In genomic region chr5:93579561-93580386, GRCh38 we compare ENCODE assay signal across 8 cellular contexts. TPM values are rescaled to one million over a fixed set of nuclear protein-coding genes. Genes with fewer than 3 reads are reported as not detected.
A peak's percentile ranks its signal among the peaks of the same experiment; 100 is the strongest.
DNase-seq lines count a peak whose midpoint lies in the region; ATAC-seq, FAIRE-seq and TF ChIP-seq lines count a peak whose summit lies in the region.

No MANE protein-coding gene starts in this region.

- H3K36me3 ChIP-seq in CD4-positive, CD25-positive, alpha-beta regulatory T cell (ENCODE audit: control insufficient read depth, insufficient read depth, low read length): no peaks in the 10 kb centered on the region
- H3K36me3 ChIP-seq in right atrium auricular region: no peaks in the 10 kb centered on the region
- H3K36me3 ChIP-seq in gastrocnemius medialis: no peaks in the 10 kb centered on the region

- H3K27me3 Mint-ChIP-seq in CD4-positive, CD25-positive, alpha-beta regulatory T cell: peaks cover 57% of the 10 kb centered on the region
- H3K27me3 Mint-ChIP-seq in activated naive CD8-positive, alpha-beta T cell: peaks cover 41% of the 10 kb centered on the region

- ATAC-seq in CD4-positive, CD25-positive, alpha-beta regulatory T cell (ENCODE audit: low read depth in 2 of 2): no peak
- peak in 1 of 2 donors; percentile 25 for ATAC-seq in gastrocnemius medialis
- ATAC-seq in HG02798 (IDR thresholded peaks at IDR 0.05; ENCODE audit: poor library complexity, unreplicated experiment): no peak
- no peak for ATAC-seq in GM21367 (IDR thresholded peaks at IDR 0.05; ENCODE audit: unreplicated experiment)

- H3K9me3 ChIP-seq in CD4-positive, CD25-positive, alpha-beta regulatory T cell (ENCODE audit: control insufficient read depth in 2 of 2, low read length in 2 of 2): no peaks in the 10 kb centered on the region
- no peaks in the 10 kb centered on the region for H3K9me3 ChIP-seq in right atrium auricular region
- no peaks in the 10 kb centered on the region for H3K9me3 ChIP-seq in gastrocnemius medialis

- no peak for DNase-seq in CD4-positive, CD25-positive, alpha-beta regulatory T cell
- no peak for DNase-seq in HL-60 (ENCODE audit: low read depth in 1 of 2, low spot score in 1 of 2)
- no peak for DNase-seq in right atrium auricular region (ENCODE audit: low spot score)
- no peak for DNase-seq in gastrocnemius medialis
- no peak for DNase-seq in urothelium cell line (ENCODE audit: low spot score)

- H3K27ac Mint-ChIP-seq in CD4-positive, CD25-positive, alpha-beta regulatory T cell: no peak overlapping the region
- H3K27ac Mint-ChIP-seq in activated naive CD8-positive, alpha-beta T cell: no peak overlapping the region

- no peak for TF ChIP-seq CTCF in HL-60 (IDR thresholded peaks at IDR 0.05; ENCODE audit: insufficient read depth, low read length)
- no peak for TF ChIP-seq CTCF in right atrium auricular region (IDR thresholded peaks at IDR 0.05)
- TF ChIP-seq CTCF in gastrocnemius medialis (IDR thresholded peaks at IDR 0.05 in 4 of 5, conservative IDR thresholded peaks at IDR 0.05 in 1 of 5): no peak

- no peak for FAIRE-seq in urothelium cell line (lab: Jason Lieb, UNC)

- in situ Hi-C loops in gastrocnemius medialis (cut with MboI; ENCODE audit: low sequenced_read_pairs in 4 of 4): loop anchor here in 2 of 4 donors (10.0 to 25.0 kb wide), 3 partner anchors 208 to 335 kb away; no protein-coding TSS in a partner anchor

- peaks cover 47% of the 10 kb centered on the region for H3K4me1 ChIP-seq in CD4-positive, CD25-positive, alpha-beta regulatory T cell (ENCODE audit: control insufficient read depth, insufficient read depth, low read length, poor library complexity, severe bottlenecking)
- H3K4me1 ChIP-seq in right atrium auricular region (peaks cover 0 to 30% of the 10 kb centered on the region in 2 donors), gastrocnemius medialis (peaks cover 26 to 37% of the 10 kb centered on the region in 2 donors)

- peak overlapping the region in 2 of 4 donors; percentile 83 to 94 for H3K4me3 Mint-ChIP-seq in CD4-positive, CD25-positive, alpha-beta regulatory T cell
- peak overlapping the region; percentile 89 for H3K4me3 Mint-ChIP-seq in activated naive CD8-positive, alpha-beta T cell

- H3K4me1 Mint-ChIP-seq in CD4-positive, CD25-positive, alpha-beta regulatory T cell: peaks cover 5 to 19% (median 9%) of the 10 kb centered on the region in 4 donors
- H3K4me1 Mint-ChIP-seq in activated naive CD8-positive, alpha-beta T cell (ENCODE audit: low read depth): peaks cover 28% of the 10 kb centered on the region

- H3K27me3 ChIP-seq in CD4-positive, CD25-positive, alpha-beta regulatory T cell (ENCODE audit: control insufficient read depth, insufficient read depth, low read length): peaks cover 58% of the 10 kb centered on the region
- peaks cover 10% of the 10 kb centered on the region for H3K27me3 ChIP-seq in HL-60 (ENCODE audit: insufficient read depth, poor library complexity, severe bottlenecking)
- H3K27me3 ChIP-seq in right atrium auricular region: no peaks in the 10 kb centered on the region
- peaks cover 74 to 88% (median 80%) of the 10 kb centered on the region in 3 donors for H3K27me3 ChIP-seq in gastrocnemius medialis

- H3K27ac ChIP-seq in CD4-positive, CD25-positive, alpha-beta regulatory T cell (ENCODE audit: insufficient read depth, low read length, poor library complexity, severe bottlenecking): no peak overlapping the region
- H3K27ac ChIP-seq in HL-60 (replicated peaks) (no peak overlapping the region), right atrium auricular region (peak overlapping the region; percentile 76 to 85), gastrocnemius medialis (no peak overlapping the region)

- peaks cover 0 to 2% (median 0%) of the 10 kb centered on the region in 7 donors for H3K9me3 Mint-ChIP-seq in CD4-positive, CD25-positive, alpha-beta regulatory T cell
- H3K9me3 Mint-ChIP-seq in activated naive CD8-positive, alpha-beta T cell (ENCODE audit: low read depth): no peaks in the 10 kb centered on the region

- no peak for TF ChIP-seq POLR2A in gastrocnemius medialis (IDR thresholded peaks at IDR 0.05)

- peaks cover 4% of the 10 kb centered on the region for H3K36me3 Mint-ChIP-seq in CD4-positive, CD25-positive, alpha-beta regulatory T cell
- H3K36me3 Mint-ChIP-seq in activated naive CD8-positive, alpha-beta T cell: no peaks in the 10 kb centered on the region

- H3K4me3 ChIP-seq in CD4-positive, CD25-positive, alpha-beta regulatory T cell (ENCODE audit: low read depth, low read length): peak overlapping the region; percentile 68
- H3K4me3 ChIP-seq in HL-60 (replicated peaks; ENCODE audit: insufficient read depth, low read length) (peak overlapping the region; percentile 18), right atrium auricular region (peak overlapping the region; percentile 66 to 72), gastrocnemius medialis (peak overlapping the region; percentile 52 to 74 (median 62))

- intact Hi-C loops in gastrocnemius medialis (cut with DNase I; ENCODE audit: low total_unique reads): loop anchor here (5.0 kb wide), 2 partner anchors 43 to 338 kb away; no protein-coding TSS in a partner anchor

RNA-seq across cellular contexts. Expression of gene NR2F1-AS1, which starts 1.2 kb away (rescaled TPM):
- total RNA-seq in CD4-positive, CD25-positive, alpha-beta regulatory T cell: not detected
- not detected for polyA plus RNA-seq in CD4-positive, CD25-positive, alpha-beta regulatory T cell
- total RNA-seq in right atrium auricular region: 10 to 100 TPM in 1 of 2 donors, 1 to 10 TPM in 1; 7.1 to 11.0 TPM
- under 1 TPM in 2 of 4 donors, not detected in 2; 0.13 to 0.85 TPM for total RNA-seq in gastrocnemius medialis

RNA-seq across cellular contexts. Expression of gene NR2F1, which starts 3.2 kb away (rescaled TPM):
- not detected for total RNA-seq in CD4-positive, CD25-positive, alpha-beta regulatory T cell
- polyA plus RNA-seq in CD4-positive, CD25-positive, alpha-beta regulatory T cell: not detected
- total RNA-seq in right atrium auricular region: 10 to 100 TPM; 35.3 to 37.6 TPM
- under 1 TPM in 2 of 4 donors, not detected in 2; 0.36 to 0.55 TPM for total RNA-seq in gastrocnemius medialis

Comparison
In these comparisons a context has a peak if more than half of its experiments do, and no peak if none do; other contexts are left out.
1. H3K27ac ChIP-seq: peak in right atrium auricular region (2 of 2); none in CD4-positive, CD25-positive, alpha-beta regulatory T cell (single experiment), HL-60 (single experiment) and gastrocnemius medialis (0 of 4).
2. H3K4me3 ChIP-seq: peak in every context shown above with its lines; median percentile 69 in right atrium auricular region; 68 in CD4-positive, CD25-positive, alpha-beta regulatory T cell; 62 in gastrocnemius medialis; 18 in HL-60.
3. RNA of gene NR2F1, which starts 3.2 kb away (total RNA-seq): 35.3 to 37.6 TPM in right atrium auricular region; 0.36 to 0.55 TPM in gastrocnemius medialis and not detected in CD4-positive, CD25-positive, alpha-beta regulatory T cell (single experiment); every median in the first group is over 10 times any median in the second.